8 cellular contexts compared by ENCODE assay signal in the genomic region with DNA sequence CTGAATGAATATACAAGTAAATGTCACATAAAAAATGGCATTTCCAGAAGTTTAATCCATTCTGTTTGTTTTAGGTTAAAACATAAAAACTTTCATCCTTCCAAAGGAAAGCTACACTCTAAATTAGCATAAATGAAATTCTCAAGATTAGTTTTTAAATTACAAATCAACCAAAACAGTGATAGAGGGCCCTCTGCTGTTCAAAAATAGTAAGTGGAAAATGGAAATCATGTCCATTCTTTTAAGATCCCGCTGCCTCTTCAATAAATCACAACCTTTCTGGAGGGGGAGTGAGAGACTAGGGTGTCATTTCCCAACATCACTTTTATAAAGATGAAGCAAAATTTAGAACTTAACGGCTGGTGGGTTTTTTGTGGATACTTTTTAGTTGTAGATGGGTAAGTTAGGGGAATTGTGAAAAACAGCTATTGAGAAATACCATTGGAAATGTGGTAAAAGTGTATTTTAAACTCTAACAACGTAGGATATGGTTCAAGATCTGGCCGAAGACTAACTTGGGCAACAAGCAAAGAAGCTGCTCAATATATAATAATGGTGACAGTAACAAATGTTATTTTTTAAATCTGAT. TPM values are rescaled to one million over a fixed set of nuclear protein-coding genes. Genes with fewer than 3 reads are reported as not detected.
DNase-seq lines count a peak whose midpoint lies in the region; ATAC-seq and TF ChIP-seq lines count a peak whose summit lies in the region.

No MANE protein-coding gene starts in this region.

- H3K4me3 ChIP-seq in Jurkat, Clone E6-1 (ENCODE audit: low read length), result no peak overlapping the region
- no peak overlapping the region for H3K4me3 ChIP-seq in gastroesophageal sphincter
- no peak overlapping the region for H3K4me3 ChIP-seq in smooth muscle cell

- H3K27me3 ChIP-seq in gastroesophageal sphincter (no peaks in the 10 kb centered on the region), smooth muscle cell (ENCODE audit: low read depth) (peaks cover 8% of the 10 kb centered on the region)

- TF ChIP-seq CTCF in gastroesophageal sphincter (IDR thresholded peaks at IDR 0.05), result peak; percentile 34 to 69 (median 42)
- peak; percentile 67 for TF ChIP-seq CTCF in smooth muscle cell (IDR thresholded peaks at IDR 0.05; ENCODE audit: borderline replicate concordance, insufficient read depth, poor library complexity, severe bottlenecking)

- no peak overlapping the region for H3K27ac ChIP-seq in gastroesophageal sphincter
- H3K27ac ChIP-seq in smooth muscle cell (ENCODE audit: low read depth), result no peak overlapping the region

- no peak overlapping the region for H3K9ac ChIP-seq in smooth muscle cell (ENCODE audit: low read depth)

- TF ChIP-seq EP300 in gastroesophageal sphincter (IDR thresholded peaks at IDR 0.05), result no peak

- H3F3A ChIP-seq in smooth muscle cell (ENCODE audit: low read depth), result no peaks in the 10 kb centered on the region

- peak overlapping the region; percentile 83 for H2AFZ ChIP-seq in smooth muscle cell (ENCODE audit: low read depth)

- no peaks in the 10 kb centered on the region for H3K36me3 ChIP-seq in gastroesophageal sphincter
- no peaks in the 10 kb centered on the region for H3K36me3 ChIP-seq in smooth muscle cell (ENCODE audit: low read depth)

- DNase-seq in DMS79 treated with DMSO at 0.1 percent for 48 hours (lab: John Stamatoyannopoulos, UW) (peak; percentile 34), DMS79 (lab: John Stamatoyannopoulos, UW) (no peak), SW480 (ENCODE audit: low spot score) (peak; percentile 33), smooth muscle cell (lab: John Stamatoyannopoulos, UW; ENCODE audit: unreplicated experiment) (no peak)
- DNase-seq in Jurkat, Clone E6-1 (ENCODE audit: low read depth, low spot score), result peak; percentile 41
- DNase-seq in activated CD4-positive, alpha-beta T cell treated with anti-CD3 and anti-CD28 coated beads, Interleukin-2, amount 50 U/mL, for 1 hour, result no peak

- 9 to 16% methylated on average over 4 of the region's 4 CpGs for WGBS in gastroesophageal sphincter (ENCODE audit: low coverage in 1 of 2), 2 donors
- WGBS in smooth muscle cell (ENCODE audit: low lambda C conversion rate), result 28% methylated on average over 4 of the region's 4 CpGs

- TF ChIP-seq POLR2A in gastroesophageal sphincter (IDR thresholded peaks at IDR 0.05), result no peak

- no peaks in the 10 kb centered on the region for H3K9me3 ChIP-seq in gastroesophageal sphincter
- H3K9me3 ChIP-seq in smooth muscle cell (replicated peaks; ENCODE audit: low read depth), result no peaks in the 10 kb centered on the region

- H3K4me1 ChIP-seq in gastroesophageal sphincter (peaks cover 0 to 7% (median 0%) of the 10 kb centered on the region in 3 donors), smooth muscle cell (ENCODE audit: low read depth) (peaks cover 5% of the 10 kb centered on the region)

- ATAC-seq in gastroesophageal sphincter (no peak), GM21447 (IDR thresholded peaks at IDR 0.05; ENCODE audit: unreplicated experiment) (no peak)

- no peaks in the 10 kb centered on the region for H3K79me2 ChIP-seq in smooth muscle cell (ENCODE audit: low read depth)

- no peaks in the 10 kb centered on the region for H4K20me1 ChIP-seq in smooth muscle cell (ENCODE audit: low read depth)

- H3K4me2 ChIP-seq in smooth muscle cell, result peak overlapping the region; percentile 75

RNA-seq across cellular contexts. Expression of gene DNAH7, which starts 1.7 kb away (rescaled TPM):
- polyA plus RNA-seq in Jurkat, Clone E6-1 (2012; ENCODE audit: insufficient read depth, insufficient read length), result not detected
- 1 to 10 TPM in 1 of 4 donors, under 1 TPM in 3; 0.40 to 1.3 (median 0.65) TPM for total RNA-seq in gastroesophageal sphincter
- total RNA-seq in smooth muscle cell, result 0.18 and 0.99 TPM in 2 replicates
- polyA plus RNA-seq in smooth muscle cell, result 1.2 and 1.3 TPM in 2 replicates

Comparison
In these comparisons a context has a peak if more than half of its experiments do, and no peak if none do; other contexts are left out.
1. DNase-seq: peak in DMS79 treated with DMSO at 0.1 percent for 48 hours (single experiment), Jurkat, Clone E6-1 (single experiment) and SW480 (single experiment); none in DMS79 (single experiment), smooth muscle cell (single experiment) and activated CD4-positive, alpha-beta T cell treated with anti-CD3 and anti-CD28 coated beads, Interleukin-2, amount 50 U/mL, for 1 hour (single experiment).